Comparison of ENCODE assay signal across 14 cellular contexts in the genomic region with DNA sequence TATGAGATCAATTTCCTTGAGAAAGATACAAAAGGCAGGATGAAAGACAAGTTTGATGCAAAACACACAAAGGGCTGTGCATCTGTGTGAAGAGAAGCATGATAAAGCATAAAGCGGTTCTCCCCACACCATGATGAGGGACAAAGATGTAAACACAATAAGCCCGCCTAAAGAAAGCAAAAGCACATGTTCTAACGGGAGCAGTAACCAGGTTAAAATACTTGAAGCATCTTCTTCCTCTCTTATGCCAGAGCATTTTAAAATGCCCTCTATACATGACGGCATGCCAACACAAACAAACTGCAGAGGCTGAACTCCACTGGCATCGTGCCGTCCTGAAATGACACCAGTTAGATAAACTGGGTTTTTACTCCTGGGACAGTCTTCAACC.
A peak's percentile ranks its signal among the peaks of the same experiment; 100 is the strongest.
DNase-seq lines count a peak whose midpoint lies in the region; ATAC-seq, FAIRE-seq and TF ChIP-seq lines count a peak whose summit lies in the region.
"Had no signal": no experiment of that assay in that cellular context is flagged by ENCODE, and none has a peak within 500 bp of the region (broad histone marks: within the 10 kb centered on the region; RNA-seq: fewer than 3 reads in every experiment).

No MANE protein-coding gene starts in this region.

- H3K9me3 ChIP-seq in HepG2 (ENCODE audit: low read length): no peaks in the 10 kb centered on the region
- no peaks in the 10 kb centered on the region for H3K9me3 ChIP-seq in testis
- H3K9me3 ChIP-seq: upper lobe of right lung had no signal

- TF ChIP-seq POLR2A in HepG2 (IDR thresholded peaks at IDR 0.05; ENCODE audit: insufficient read depth in 1 of 2, low read depth in 2 of 2, low read length in 2 of 2) (no peak), testis (IDR thresholded peaks at IDR 0.05) (no peak)

- no peaks in the 10 kb centered on the region for H3K36me3 ChIP-seq in HepG2 (replicated peaks in 1 of 2; ENCODE audit: control insufficient read depth in 1 of 2, insufficient read depth in 2 of 2, low read length in 2 of 2)
- H3K36me3 ChIP-seq in testis (ENCODE audit: low read depth, missing control alignments): no peaks in the 10 kb centered on the region
- H3K36me3 ChIP-seq: upper lobe of right lung had no signal

- H3K79me2 ChIP-seq in HepG2 (ENCODE audit: insufficient read depth, low read length): peaks cover 23% of the 10 kb centered on the region

- peak; percentile 49 to 61 for DNase-seq in NCI-H526 (lab: John Stamatoyannopoulos, UW)
- no peak for DNase-seq in NCI-H526 treated with DMSO at 0.1 percent for 48 hours (lab: John Stamatoyannopoulos, UW)
- peak; percentile 43 to 55 for DNase-seq in cardiac fibroblast (ENCODE audit: low read depth in 2 of 2)
- peak; percentile 7 for DNase-seq in HepG2 (ENCODE audit: low spot score)
- DNase-seq in testis: peak; percentile 34
- no peak for DNase-seq in activated CD4-positive, alpha-beta T cell treated with anti-CD3 and anti-CD28 coated beads for 4 hours
- DNase-seq in central memory CD4-positive, alpha-beta T cell: no peak
- DNase-seq: activated CD8-positive, alpha-beta T cell treated with anti-CD3 and anti-CD28 coated beads, Interleukin-2, amount 10 ng/mL, durations not matched to agents 7 days and 5 days; naive B cell; stimulated activated CD4-positive, alpha-beta T cell treated with anti-CD3 and anti-CD28 coated beads, Interleukin-2, amount 100 ng/mL, for 48 hours; upper lobe of right lung had no signal

- TF ChIP-seq CTCF in cardiac fibroblast (IDR thresholded peaks at IDR 0.05; ENCODE audit: low read depth, low read length): no peak
- no peak for TF ChIP-seq CTCF in HepG2 (CRISPR knock-in tag; IDR thresholded peaks at IDR 0.05)
- TF ChIP-seq CTCF in testis (IDR thresholded peaks at IDR 0.05): no peak

- no TSS peak for BruUV-seq in HepG2 (replicated peaks; lab: Mats Ljungman, UMichigan)

- no peak overlapping the region for H3K9ac ChIP-seq in HepG2 (ENCODE audit: insufficient read depth, low read depth, low read length)

- H3K27ac ChIP-seq in HepG2 (ENCODE audit: extremely low read length, insufficient read depth, low read length) (peak overlapping the region; percentile 49), testis (no peak overlapping the region)
- H3K27ac ChIP-seq: foreskin keratinocyte, upper lobe of right lung had no signal

- POLR2A ChIA-PET in HepG2 (lab: Yijun Ruan, JAX): no interaction called here

- in situ Hi-C loops in HepG2 (cut with HindIII; ENCODE audit: extremely low pct_ligation_motif_present, low pct_unique_long_range_greater_than_20kb): no loop called here

- TF ChIP-seq RAD21 in HepG2 (CRISPR knock-in tag; IDR thresholded peaks at IDR 0.05): no peak

- H3K4me3 ChIP-seq in cardiac fibroblast (replicated peaks in 1 of 2; ENCODE audit: low read depth in 2 of 2, low read length in 2 of 2) (peak overlapping the region; percentile 9 to 12), HepG2 (replicated peaks in 1 of 3; ENCODE audit: insufficient read depth in 1 of 3, low read depth in 2 of 3, low read length in 3 of 3) (no peak overlapping the region), testis (no peak overlapping the region)
- H3K4me3 ChIP-seq: upper lobe of right lung had no signal

- ATAC-seq in HepG2 (peak; percentile 23; the same call in 2 of the 3 replicates), GM19395 (IDR thresholded peaks at IDR 0.05; ENCODE audit: unreplicated experiment) (no peak)
- ATAC-seq: activated CD8-positive, alpha-beta T cell treated with anti-CD3 and anti-CD28 coated beads, Interleukin-2, amount 10 ng/mL, durations not matched to agents 7 days and 5 days; foreskin keratinocyte; upper lobe of right lung had no signal

- CTCF ChIA-PET in HepG2 (lab: Yijun Ruan, JAX; ENCODE audit: low intra/inter-chr PET ratio, low total read pairs): no interaction called here

- TF ChIP-seq EP300 in HepG2 (IDR thresholded peaks at IDR 0.05; ENCODE audit: low read depth in 2 of 2, low read length in 2 of 2) (no peak), HepG2 (CRISPR knock-in tag; IDR thresholded peaks at IDR 0.05; ENCODE audit: borderline replicate concordance) (no peak)

- no peak for FAIRE-seq in HepG2 (lab: Jason Lieb, UNC)
- FAIRE-seq: A204.1 had no signal

- H3K4me1 ChIP-seq in HepG2 (ENCODE audit: insufficient read depth, low read length) (peaks cover 59% of the 10 kb centered on the region), testis (peaks cover 11% of the 10 kb centered on the region)
- H3K4me1 ChIP-seq: foreskin keratinocyte, upper lobe of right lung had no signal

- H3K27me3 ChIP-seq in HepG2 (ENCODE audit: control insufficient read depth in 1 of 2, insufficient read depth in 2 of 2, low read length in 2 of 2) (no peaks in the 10 kb centered on the region), testis (no peaks in the 10 kb centered on the region)
- H3K27me3 ChIP-seq: upper lobe of right lung had no signal

- H3K4me2 ChIP-seq in HepG2 (ENCODE audit: low read depth, low read length): peak overlapping the region; percentile 55

- 65% methylated on average over 6 of the region's 6 CpGs for WGBS in HepG2 (ENCODE audit: low lambda C conversion rate)
- WGBS in testis, 2 donors: 54 to 77% methylated on average over 6 of the region's 6 CpGs

- H4K20me1 ChIP-seq in HepG2 (ENCODE audit: insufficient read depth, low read length): no peaks in the 10 kb centered on the region

- intact Hi-C loops in HepG2 (cut with micrococcal nuclease; ENCODE audit: unreplicated experiment): no loop called here
- intact Hi-C loops in testis (cut with DNase I; ENCODE audit: low total_unique reads): no loop called here

- H2AFZ ChIP-seq in HepG2 (ENCODE audit: low read length): no peak overlapping the region

TF ChIP-seq in HepG2, 621 proteins besides CTCF, POLR2A, EP300 and RAD21:
- TF ChIP-seq, protein P1, sequence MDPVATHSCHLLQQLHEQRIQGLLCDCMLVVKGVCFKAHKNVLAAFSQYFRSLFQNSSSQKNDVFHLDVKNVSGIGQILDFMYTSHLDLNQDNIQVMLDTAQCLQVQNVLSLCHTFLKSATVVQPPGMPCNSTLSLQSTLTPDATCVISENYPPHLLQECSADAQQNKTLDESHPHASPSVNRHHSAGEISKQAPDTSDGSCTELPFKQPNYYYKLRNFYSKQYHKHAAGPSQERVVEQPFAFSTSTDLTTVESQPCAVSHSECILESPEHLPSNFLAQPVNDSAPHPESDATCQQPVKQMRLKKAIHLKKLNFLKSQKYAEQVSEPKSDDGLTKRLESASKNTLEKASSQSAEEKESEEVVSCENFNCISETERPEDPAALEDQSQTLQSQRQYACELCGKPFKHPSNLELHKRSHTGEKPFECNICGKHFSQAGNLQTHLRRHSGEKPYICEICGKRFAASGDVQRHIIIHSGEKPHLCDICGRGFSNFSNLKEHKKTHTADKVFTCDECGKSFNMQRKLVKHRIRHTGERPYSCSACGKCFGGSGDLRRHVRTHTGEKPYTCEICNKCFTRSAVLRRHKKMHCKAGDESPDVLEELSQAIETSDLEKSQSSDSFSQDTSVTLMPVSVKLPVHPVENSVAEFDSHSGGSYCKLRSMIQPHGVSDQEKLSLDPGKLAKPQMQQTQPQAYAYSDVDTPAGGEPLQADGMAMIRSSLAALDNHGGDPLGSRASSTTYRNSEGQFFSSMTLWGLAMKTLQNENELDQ (CRISPR knock-in tag; IDR thresholded peaks at IDR 0.05; ENCODE audit: borderline replicate concordance): no peak
- TF ChIP-seq NFKBIZ (CRISPR knock-in tag; IDR thresholded peaks at IDR 0.05) (0 out of 2 replicates have a peak, but pooled peaks have one; percentile 0), CREM (IDR thresholded peaks at IDR 0.05) (0 out of 2 replicates have a peak, but pooled peaks have one; percentile 25), CREM (CRISPR knock-in tag; IDR thresholded peaks at IDR 0.05) (no peak)

Comparison
In these comparisons a context has a peak if more than half of its experiments do, and no peak if none do; other contexts are left out.
1. DNase-seq: peak in NCI-H526 (2 of 2), cardiac fibroblast (2 of 2), HepG2 (single experiment) and testis (single experiment); none in NCI-H526 treated with DMSO at 0.1 percent for 48 hours (single experiment), activated CD4-positive, alpha-beta T cell treated with anti-CD3 and anti-CD28 coated beads for 4 hours (0 of 2) and central memory CD4-positive, alpha-beta T cell (single experiment).
2. H3K4me3 ChIP-seq: peak in cardiac fibroblast (2 of 2); none in HepG2 (0 of 3) and testis (0 of 2).